8 cellular contexts compared by ENCODE assay signal in genomic region chr3:32460031-32460749, GRCh38. TPM values are rescaled to one million over a fixed set of nuclear protein-coding genes. Genes with fewer than 3 reads are reported as not detected.
DNase-seq lines count a peak whose midpoint lies in the region; ATAC-seq and TF ChIP-seq lines count a peak whose summit lies in the region.

No MANE protein-coding gene starts in this region.

- peaks cover 15% of the 10 kb centered on the region for H3K79me2 ChIP-seq in mammary epithelial cell (ENCODE audit: insufficient read depth, low read length)

- peaks cover 0 to 1% (median 0%) of the 10 kb centered on the region in 7 donors for H3K9me3 Mint-ChIP-seq in CD4-positive, CD25-positive, alpha-beta regulatory T cell
- no peaks in the 10 kb centered on the region for H3K9me3 Mint-ChIP-seq in T-helper 1 cell treated with Interleukin-12 subunit alpha and Interleukin-12 subunit beta and Interleukin-4 antibody, amounts not matched to agents 30 μg/mL and 1 μg/mL, for 36 hours
- no peaks in the 10 kb centered on the region for H3K9me3 Mint-ChIP-seq in progenitor cell of endocrine pancreas (ENCODE audit: low read depth)

- H3K27me3 ChIP-seq in CD4-positive, CD25-positive, alpha-beta regulatory T cell (ENCODE audit: control insufficient read depth, insufficient read depth, low read length), result no peaks in the 10 kb centered on the region
- H3K27me3 ChIP-seq in mammary epithelial cell (ENCODE audit: insufficient read depth, low read length), result no peaks in the 10 kb centered on the region

- TF ChIP-seq CTCF in mammary epithelial cell (conservative IDR thresholded peaks at IDR 0.05 in 1 of 2, IDR thresholded peaks at IDR 0.05 in 1 of 2; ENCODE audit: extremely low read depth in 1 of 2, insufficient read depth in 1 of 2, low read depth in 1 of 2, low read length in 2 of 2) (no peak), progenitor cell of endocrine pancreas (IDR thresholded peaks at IDR 0.05; ENCODE audit: unreplicated experiment) (no peak)

- peak; percentile 88 for ATAC-seq in CD4-positive, CD25-positive, alpha-beta regulatory T cell (ENCODE audit: low read depth in 2 of 2)
- ATAC-seq in GM19438 (IDR thresholded peaks at IDR 0.05; ENCODE audit: low read depth, unreplicated experiment), result peak; percentile 91
- peak; percentile 80 for ATAC-seq in HG03460 (IDR thresholded peaks at IDR 0.05; ENCODE audit: unreplicated experiment)

- H3K9ac ChIP-seq in mammary epithelial cell (ENCODE audit: insufficient read depth, low read length), result no peak overlapping the region

- WGBS in mammary epithelial cell (ENCODE audit: low coverage, missing lambda C conversion rate), result 17% methylated on average over 13 of the region's 15 CpGs

- dilution Hi-C loops in mammary epithelial cell (cut with HindIII; ENCODE audit: low sequenced_read_pairs), result no loop called here

- peaks cover 72% of the 10 kb centered on the region for H3K4me1 ChIP-seq in CD4-positive, CD25-positive, alpha-beta regulatory T cell (ENCODE audit: control insufficient read depth, insufficient read depth, low read length, poor library complexity, severe bottlenecking)
- peaks cover 35% of the 10 kb centered on the region for H3K4me1 ChIP-seq in mammary epithelial cell (ENCODE audit: insufficient read depth, low read length)

- peak overlapping the region; percentile 56 for H3K4me3 ChIP-seq in CD4-positive, CD25-positive, alpha-beta regulatory T cell (ENCODE audit: low read depth, low read length)
- H3K4me3 ChIP-seq in mammary epithelial cell (replicated peaks in 1 of 3; ENCODE audit: insufficient read depth in 1 of 3, low read depth in 2 of 3, low read length in 3 of 3), result no peak overlapping the region

- DNase-seq in CD4-positive, CD25-positive, alpha-beta regulatory T cell, result peak; percentile 76 to 95 (median 93)
- DNase-seq in mammary epithelial cell, result no peak
- peak; percentile 67 for DNase-seq in stimulated activated CD4-positive, alpha-beta T cell treated with anti-CD3 and anti-CD28 coated beads, Interleukin-15, amount 100 ng/mL, for 24 hours
- no peak for DNase-seq in posterior cingulate gyrus
- no peak for DNase-seq in progenitor cell of endocrine pancreas (ENCODE audit: low spot score, unreplicated experiment)

- H3K27ac Mint-ChIP-seq in CD4-positive, CD25-positive, alpha-beta regulatory T cell, result no peak overlapping the region
- H3K27ac Mint-ChIP-seq in T-helper 1 cell treated with Interleukin-12 subunit alpha and Interleukin-12 subunit beta and Interleukin-4 antibody, amounts not matched to agents 30 μg/mL and 1 μg/mL, for 36 hours, result no peak overlapping the region
- no peak overlapping the region for H3K27ac Mint-ChIP-seq in progenitor cell of endocrine pancreas

- no TSS peak for BruUV-seq in mammary epithelial cell (replicated peaks; lab: Mats Ljungman, UMichigan)

- H3K27ac ChIP-seq in CD4-positive, CD25-positive, alpha-beta regulatory T cell (ENCODE audit: insufficient read depth, low read length, poor library complexity, severe bottlenecking), result peak overlapping the region; percentile 97
- no peak overlapping the region for H3K27ac ChIP-seq in mammary epithelial cell (ENCODE audit: insufficient read depth, low read depth, low read length)

- H3K36me3 ChIP-seq in CD4-positive, CD25-positive, alpha-beta regulatory T cell (ENCODE audit: control insufficient read depth, insufficient read depth, low read length), result no peaks in the 10 kb centered on the region
- peaks cover 15% of the 10 kb centered on the region for H3K36me3 ChIP-seq in mammary epithelial cell (ENCODE audit: insufficient read depth, low read length)

- H3K4me1 Mint-ChIP-seq in CD4-positive, CD25-positive, alpha-beta regulatory T cell, result peaks cover 11 to 43% (median 35%) of the 10 kb centered on the region in 4 donors
- peaks cover 43% of the 10 kb centered on the region for H3K4me1 Mint-ChIP-seq in T-helper 1 cell treated with Interleukin-12 subunit alpha and Interleukin-12 subunit beta and Interleukin-4 antibody, amounts not matched to agents 30 μg/mL and 1 μg/mL, for 36 hours (ENCODE audit: low read depth)
- peaks cover 21% of the 10 kb centered on the region for H3K4me1 Mint-ChIP-seq in progenitor cell of endocrine pancreas (ENCODE audit: low read depth)

- peak overlapping the region; percentile 48 for H3K4me2 ChIP-seq in mammary epithelial cell (ENCODE audit: insufficient read depth, low read depth, low read length)

- peak overlapping the region in 1 of 4 donors; percentile 88 for H3K4me3 Mint-ChIP-seq in CD4-positive, CD25-positive, alpha-beta regulatory T cell
- peak overlapping the region; percentile 82 for H3K4me3 Mint-ChIP-seq in T-helper 1 cell treated with Interleukin-12 subunit alpha and Interleukin-12 subunit beta and Interleukin-4 antibody, amounts not matched to agents 30 μg/mL and 1 μg/mL, for 36 hours
- no peak overlapping the region for H3K4me3 Mint-ChIP-seq in progenitor cell of endocrine pancreas (ENCODE audit: low read depth)

- in situ Hi-C loops in mammary epithelial cell (cut with MboI; ENCODE audit: low sequenced_read_pairs in 2 of 2), result no loop called here

- H3K9me3 ChIP-seq in CD4-positive, CD25-positive, alpha-beta regulatory T cell (ENCODE audit: control insufficient read depth in 2 of 2, low read length in 2 of 2), result no peaks in the 10 kb centered on the region
- no peaks in the 10 kb centered on the region for H3K9me3 ChIP-seq in mammary epithelial cell (replicated peaks; ENCODE audit: insufficient read depth, low read length)

- no peak overlapping the region for H2AFZ ChIP-seq in mammary epithelial cell (ENCODE audit: low read depth, low read length)

- peaks cover 4% of the 10 kb centered on the region for H3K36me3 Mint-ChIP-seq in CD4-positive, CD25-positive, alpha-beta regulatory T cell
- H3K36me3 Mint-ChIP-seq in T-helper 1 cell treated with Interleukin-12 subunit alpha and Interleukin-12 subunit beta and Interleukin-4 antibody, amounts not matched to agents 30 μg/mL and 1 μg/mL, for 36 hours (ENCODE audit: low read depth), result peaks cover 5% of the 10 kb centered on the region
- peaks cover 9% of the 10 kb centered on the region for H3K36me3 Mint-ChIP-seq in progenitor cell of endocrine pancreas (ENCODE audit: insufficient read depth)

- H3K27me3 Mint-ChIP-seq in CD4-positive, CD25-positive, alpha-beta regulatory T cell, result no peaks in the 10 kb centered on the region
- H3K27me3 Mint-ChIP-seq in T-helper 1 cell treated with Interleukin-12 subunit alpha and Interleukin-12 subunit beta and Interleukin-4 antibody, amounts not matched to agents 30 μg/mL and 1 μg/mL, for 36 hours (ENCODE audit: low read depth), result no peaks in the 10 kb centered on the region
- H3K27me3 Mint-ChIP-seq in progenitor cell of endocrine pancreas, result peaks cover 5% of the 10 kb centered on the region

- intact Hi-C loops in mammary epithelial cell (cut with micrococcal nuclease) (no loop called here), posterior cingulate gyrus (cut with DNase I) (no loop called here)

- CTCF ChIA-PET in mammary epithelial cell (lab: Charles Lee; ENCODE audit: low non-redundant PET), result interaction anchor here (0.7 kb wide), 1 partner anchor 750 kb away, joined by 10 read pairs; no protein-coding TSS in a partner anchor

- no peaks in the 10 kb centered on the region for H4K20me1 ChIP-seq in mammary epithelial cell (ENCODE audit: insufficient read depth, low read length)

RNA-seq across cellular contexts. Expression of gene CMTM6, which starts 42.5 kb away (rescaled TPM):
- total RNA-seq in CD4-positive, CD25-positive, alpha-beta regulatory T cell, result 46.1 TPM
- polyA plus RNA-seq in CD4-positive, CD25-positive, alpha-beta regulatory T cell, result 100 to 1,000 TPM in 1 of 4 donors, 10 to 100 TPM in 3; 65.5 to 102 (median 80.3) TPM
- total RNA-seq in mammary epithelial cell, result 100 to 1,000 TPM in 1 of 2 donors, 10 to 100 TPM in 1; 70.0 to 174 TPM
- 43.6 TPM for polyA plus RNA-seq in mammary epithelial cell
- 44.9 TPM for polyA minus RNA-seq in mammary epithelial cell
- 50.6 and 52.7 TPM in 2 replicates for total RNA-seq in progenitor cell of endocrine pancreas

Comparison
In these comparisons a context has a peak if more than half of its experiments do, and no peak if none do; other contexts are left out.
1. DNase-seq: peak in CD4-positive, CD25-positive, alpha-beta regulatory T cell (3 of 3) and stimulated activated CD4-positive, alpha-beta T cell treated with anti-CD3 and anti-CD28 coated beads, Interleukin-15, amount 100 ng/mL, for 24 hours (single experiment); none in mammary epithelial cell (single experiment), posterior cingulate gyrus (0 of 10) and progenitor cell of endocrine pancreas (single experiment).
2. Peak in every context shown above with its lines, with median percentiles within 50 percentile points of each other: ATAC-seq.